9 cellular contexts compared by ENCODE assay signal in genomic region chr11:86743223-86744118, GRCh38. TPM values are rescaled to one million over a fixed set of nuclear protein-coding genes. Genes with fewer than 3 reads are reported as not detected.
A peak's percentile ranks its signal among the peaks of the same experiment; 100 is the strongest.
DNase-seq lines count a peak whose midpoint lies in the region; ATAC-seq and TF ChIP-seq lines count a peak whose summit lies in the region.
"Had no signal": no experiment of that assay in that cellular context is flagged by ENCODE, and none has a peak within 500 bp of the region (broad histone marks: within the 10 kb centered on the region; RNA-seq: fewer than 3 reads in every experiment).

No MANE protein-coding gene starts in this region.

- H3K4me3 Mint-ChIP-seq in Caco-2 (ENCODE audit: unreplicated experiment) = no peak overlapping the region
- H3K4me3 Mint-ChIP-seq: B cell had no signal

- CTCF ChIA-PET in Caco-2 (lab: Charles Lee) = interaction anchor here (0.5 kb wide), 1 partner anchor 593 kb away, joined by 3 read pairs; no protein-coding TSS in a partner anchor

- no peak overlapping the region for H3K27ac Mint-ChIP-seq in Caco-2 (ENCODE audit: unreplicated experiment)
- H3K27ac Mint-ChIP-seq: B cell had no signal

- in situ Hi-C loops in astrocyte of the spinal cord (cut with HindIII; ENCODE audit: low sequenced_read_pairs) = no loop called here

- no peaks in the 10 kb centered on the region for H3K27me3 ChIP-seq in left lung
- no peaks in the 10 kb centered on the region for H3K27me3 ChIP-seq in Caco-2 (replicated peaks; ENCODE audit: control insufficient read depth, insufficient read depth, low read length)

- DNase-seq in DMS153 (lab: John Stamatoyannopoulos, UW) (peak; percentile 60), DMS153 treated with DMSO at 0.1 percent for 48 hours (lab: John Stamatoyannopoulos, UW; ENCODE audit: unreplicated experiment) (no peak), NCI-H226 (peak; percentile 94), astrocyte of the spinal cord (ENCODE audit: low read depth, low spot score) (peak; percentile 99), left lung (peak in 1 of 2 donors; percentile 78), stromal cell of bone marrow (ENCODE audit: low read depth) (peak; percentile 99), Caco-2 (no peak)

- H3K9me3 ChIP-seq in left lung (no peaks in the 10 kb centered on the region), Caco-2 (no peaks in the 10 kb centered on the region; the same call in 1 of the 2 replicates)

- H3K36me3 ChIP-seq in left lung (no peaks in the 10 kb centered on the region), Caco-2 (ENCODE audit: control insufficient read depth, insufficient read depth, low read length) (no peaks in the 10 kb centered on the region)

- TF ChIP-seq CTCF in astrocyte of the spinal cord (IDR thresholded peaks at IDR 0.05; ENCODE audit: low read depth, low read length) (no peak), left lung (IDR thresholded peaks at IDR 0.05) (no peak), Caco-2 (IDR thresholded peaks at IDR 0.05; ENCODE audit: insufficient read depth in 1 of 2, low read depth in 1 of 2, low read length in 1 of 2, severe bottlenecking in 1 of 2, unreplicated experiment in 1 of 2) (no peak)

- H3K4me1 ChIP-seq in left lung (peaks cover 24 to 46% of the 10 kb centered on the region in 2 donors), Caco-2 (peaks cover 78% of the 10 kb centered on the region)

- POLR2A ChIA-PET in Caco-2 (lab: Charles Lee) = no interaction called here

- no peaks in the 10 kb centered on the region for H3K36me3 Mint-ChIP-seq in Caco-2 (ENCODE audit: insufficient read depth, unreplicated experiment)

- intact Hi-C loops in left lung (cut with DNase I) = no loop called here
- intact Hi-C loops in Caco-2 (cut with micrococcal nuclease; ENCODE audit: unreplicated experiment) = no loop called here

- peak overlapping the region; percentile 89 for H3K27ac ChIP-seq in left lung

- ATAC-seq in left lung = peak; percentile 70
- ATAC-seq in GM18873 (IDR thresholded peaks at IDR 0.05; ENCODE audit: low FRiP score, unreplicated experiment) = no peak

- H3K27me3 Mint-ChIP-seq in Caco-2 (ENCODE audit: insufficient read depth, unreplicated experiment) = no peaks in the 10 kb centered on the region
- H3K27me3 Mint-ChIP-seq: B cell had no signal

- H3K4me1 Mint-ChIP-seq in Caco-2 (ENCODE audit: low read depth, unreplicated experiment) = peaks cover 65% of the 10 kb centered on the region
- H3K4me1 Mint-ChIP-seq: B cell had no signal

- no TSS peak for BruUV-seq in Caco-2 (replicated peaks; lab: Mats Ljungman, UMichigan)

- H3K9me3 Mint-ChIP-seq in Caco-2 (ENCODE audit: unreplicated experiment) = peaks cover 9% of the 10 kb centered on the region

- H3K4me3 ChIP-seq in astrocyte of the spinal cord (ENCODE audit: low read depth, low read length) (no peak overlapping the region), left lung (no peak overlapping the region), Caco-2 (ENCODE audit: low read depth, low read length) (no peak overlapping the region)

RNA-seq across cellular contexts. Expression of gene PRSS23, which starts 56.9 kb away (rescaled TPM):
- total RNA-seq in left lung (100 to 1,000 TPM; 133 to 149 TPM), Caco-2 (2022) (400 and 432 TPM in 2 replicates)
- total RNA-seq: B cell had no signal

Comparison
In these comparisons a context has a peak if more than half of its experiments do, and no peak if none do; other contexts are left out.
1. DNase-seq: peak in DMS153 (single experiment), NCI-H226 (single experiment), astrocyte of the spinal cord (single experiment) and stromal cell of bone marrow (single experiment); none in DMS153 treated with DMSO at 0.1 percent for 48 hours (single experiment) and Caco-2 (0 of 2).